In the genomic region with DNA sequence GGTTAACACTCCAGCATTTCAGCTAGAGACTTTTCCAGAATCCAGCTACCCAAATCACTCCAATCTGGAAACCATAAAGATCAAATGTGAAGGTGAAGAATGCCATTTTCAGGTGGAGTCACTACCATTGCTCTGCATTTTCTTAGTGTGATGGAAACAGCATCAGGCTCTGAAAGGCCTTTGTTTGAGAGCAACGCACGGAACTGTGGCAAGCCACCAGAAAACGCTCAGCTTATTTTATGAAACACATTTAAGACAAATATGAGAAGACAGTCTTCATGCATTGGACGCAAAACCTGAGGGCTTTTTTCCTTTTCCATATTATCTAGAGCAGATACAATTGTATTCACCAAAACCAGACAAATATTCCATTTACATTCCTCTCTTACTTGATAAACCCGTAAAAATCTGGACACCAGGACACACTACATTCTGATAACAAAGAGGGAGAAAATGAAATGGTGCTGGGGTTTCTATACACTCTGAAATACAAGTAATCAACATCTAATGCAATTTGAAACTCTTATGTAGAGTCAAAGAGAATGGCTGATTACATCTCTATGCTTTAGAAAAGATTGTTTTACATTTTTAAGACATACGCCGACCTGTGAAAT, we compare ENCODE assay signal across 2 cellular contexts.
TF ChIP-seq lines count a peak whose summit lies in the region.

No MANE protein-coding gene starts in this region.

TF ChIP-seq in SK-N-SH, 30 proteins besides CTCF, POLR2A, EP300 and RAD21 (continued from another document):
- TF ChIP-seq, protein P1, sequence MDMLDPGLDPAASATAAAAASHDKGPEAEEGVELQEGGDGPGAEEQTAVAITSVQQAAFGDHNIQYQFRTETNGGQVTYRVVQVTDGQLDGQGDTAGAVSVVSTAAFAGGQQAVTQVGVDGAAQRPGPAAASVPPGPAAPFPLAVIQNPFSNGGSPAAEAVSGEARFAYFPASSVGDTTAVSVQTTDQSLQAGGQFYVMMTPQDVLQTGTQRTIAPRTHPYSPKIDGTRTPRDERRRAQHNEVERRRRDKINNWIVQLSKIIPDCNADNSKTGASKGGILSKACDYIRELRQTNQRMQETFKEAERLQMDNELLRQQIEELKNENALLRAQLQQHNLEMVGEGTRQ (IDR thresholded peaks at IDR 0.05; ENCODE audit: borderline replicate concordance, low read depth, low read length), result no peak
- TF ChIP-seq RCOR1 (IDR thresholded peaks at IDR 0.05; ENCODE audit: low read length), result peak; percentile 61
TF ChIP-seq in SK-N-SH: peak in this region for 3.

TF ChIP-seq in SK-N-SH treated with all-trans-retinoic acid at 6 μM for 48 hours, 23 proteins besides CTCF, POLR2A, EP300 and RAD21 (continued from another document):
- TF ChIP-seq, protein P2, sequence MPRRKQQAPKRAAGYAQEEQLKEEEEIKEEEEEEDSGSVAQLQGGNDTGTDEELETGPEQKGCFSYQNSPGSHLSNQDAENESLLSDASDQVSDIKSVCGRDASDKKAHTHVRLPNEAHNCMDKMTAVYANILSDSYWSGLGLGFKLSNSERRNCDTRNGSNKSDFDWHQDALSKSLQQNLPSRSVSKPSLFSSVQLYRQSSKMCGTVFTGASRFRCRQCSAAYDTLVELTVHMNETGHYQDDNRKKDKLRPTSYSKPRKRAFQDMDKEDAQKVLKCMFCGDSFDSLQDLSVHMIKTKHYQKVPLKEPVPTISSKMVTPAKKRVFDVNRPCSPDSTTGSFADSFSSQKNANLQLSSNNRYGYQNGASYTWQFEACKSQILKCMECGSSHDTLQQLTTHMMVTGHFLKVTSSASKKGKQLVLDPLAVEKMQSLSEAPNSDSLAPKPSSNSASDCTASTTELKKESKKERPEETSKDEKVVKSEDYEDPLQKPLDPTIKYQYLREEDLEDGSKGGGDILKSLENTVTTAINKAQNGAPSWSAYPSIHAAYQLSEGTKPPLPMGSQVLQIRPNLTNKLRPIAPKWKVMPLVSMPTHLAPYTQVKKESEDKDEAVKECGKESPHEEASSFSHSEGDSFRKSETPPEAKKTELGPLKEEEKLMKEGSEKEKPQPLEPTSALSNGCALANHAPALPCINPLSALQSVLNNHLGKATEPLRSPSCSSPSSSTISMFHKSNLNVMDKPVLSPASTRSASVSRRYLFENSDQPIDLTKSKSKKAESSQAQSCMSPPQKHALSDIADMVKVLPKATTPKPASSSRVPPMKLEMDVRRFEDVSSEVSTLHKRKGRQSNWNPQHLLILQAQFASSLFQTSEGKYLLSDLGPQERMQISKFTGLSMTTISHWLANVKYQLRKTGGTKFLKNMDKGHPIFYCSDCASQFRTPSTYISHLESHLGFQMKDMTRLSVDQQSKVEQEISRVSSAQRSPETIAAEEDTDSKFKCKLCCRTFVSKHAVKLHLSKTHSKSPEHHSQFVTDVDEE (CRISPR knock-in tag; IDR thresholded peaks at IDR 0.05), result no peak
- no peak for TF ChIP-seq SNAI2 (CRISPR knock-in tag; IDR thresholded peaks at IDR 0.05)
- TF ChIP-seq BACH2 (CRISPR knock-in tag; IDR thresholded peaks at IDR 0.05; ENCODE audit: borderline replicate concordance), result no peak
- no peak for TF ChIP-seq ARNTL (CRISPR knock-in tag; IDR thresholded peaks at IDR 0.05; ENCODE audit: borderline replicate concordance, low read depth)
- no peak for TF ChIP-seq ZFP3 (CRISPR knock-in tag; IDR thresholded peaks at IDR 0.05)
- TF ChIP-seq ESRRG (CRISPR knock-in tag; IDR thresholded peaks at IDR 0.05), result no peak
- TF ChIP-seq TCF4 (CRISPR knock-in tag; IDR thresholded peaks at IDR 0.05; ENCODE audit: borderline replicate concordance), result no peak
- TF ChIP-seq, protein P3, sequence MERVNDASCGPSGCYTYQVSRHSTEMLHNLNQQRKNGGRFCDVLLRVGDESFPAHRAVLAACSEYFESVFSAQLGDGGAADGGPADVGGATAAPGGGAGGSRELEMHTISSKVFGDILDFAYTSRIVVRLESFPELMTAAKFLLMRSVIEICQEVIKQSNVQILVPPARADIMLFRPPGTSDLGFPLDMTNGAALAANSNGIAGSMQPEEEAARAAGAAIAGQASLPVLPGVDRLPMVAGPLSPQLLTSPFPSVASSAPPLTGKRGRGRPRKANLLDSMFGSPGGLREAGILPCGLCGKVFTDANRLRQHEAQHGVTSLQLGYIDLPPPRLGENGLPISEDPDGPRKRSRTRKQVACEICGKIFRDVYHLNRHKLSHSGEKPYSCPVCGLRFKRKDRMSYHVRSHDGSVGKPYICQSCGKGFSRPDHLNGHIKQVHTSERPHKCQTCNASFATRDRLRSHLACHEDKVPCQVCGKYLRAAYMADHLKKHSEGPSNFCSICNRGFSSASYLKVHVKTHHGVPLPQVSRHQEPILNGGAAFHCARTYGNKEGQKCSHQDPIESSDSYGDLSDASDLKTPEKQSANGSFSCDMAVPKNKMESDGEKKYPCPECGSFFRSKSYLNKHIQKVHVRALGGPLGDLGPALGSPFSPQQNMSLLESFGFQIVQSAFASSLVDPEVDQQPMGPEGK (CRISPR knock-in tag; IDR thresholded peaks at IDR 0.05; ENCODE audit: borderline replicate concordance), result no peak
- no peak for TF ChIP-seq PPARA (CRISPR knock-in tag; IDR thresholded peaks at IDR 0.05; ENCODE audit: borderline replicate concordance)
- TF ChIP-seq, protein P4, sequence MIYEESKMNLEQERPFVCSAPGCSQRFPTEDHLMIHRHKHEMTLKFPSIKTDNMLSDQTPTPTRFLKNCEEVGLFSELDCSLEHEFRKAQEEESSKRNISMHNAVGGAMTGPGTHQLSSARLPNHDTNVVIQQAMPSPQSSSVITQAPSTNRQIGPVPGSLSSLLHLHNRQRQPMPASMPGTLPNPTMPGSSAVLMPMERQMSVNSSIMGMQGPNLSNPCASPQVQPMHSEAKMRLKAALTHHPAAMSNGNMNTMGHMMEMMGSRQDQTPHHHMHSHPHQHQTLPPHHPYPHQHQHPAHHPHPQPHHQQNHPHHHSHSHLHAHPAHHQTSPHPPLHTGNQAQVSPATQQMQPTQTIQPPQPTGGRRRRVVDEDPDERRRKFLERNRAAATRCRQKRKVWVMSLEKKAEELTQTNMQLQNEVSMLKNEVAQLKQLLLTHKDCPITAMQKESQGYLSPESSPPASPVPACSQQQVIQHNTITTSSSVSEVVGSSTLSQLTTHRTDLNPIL (CRISPR knock-in tag; IDR thresholded peaks at IDR 0.05; ENCODE audit: low read depth), result no peak
- TF ChIP-seq, protein P5, sequence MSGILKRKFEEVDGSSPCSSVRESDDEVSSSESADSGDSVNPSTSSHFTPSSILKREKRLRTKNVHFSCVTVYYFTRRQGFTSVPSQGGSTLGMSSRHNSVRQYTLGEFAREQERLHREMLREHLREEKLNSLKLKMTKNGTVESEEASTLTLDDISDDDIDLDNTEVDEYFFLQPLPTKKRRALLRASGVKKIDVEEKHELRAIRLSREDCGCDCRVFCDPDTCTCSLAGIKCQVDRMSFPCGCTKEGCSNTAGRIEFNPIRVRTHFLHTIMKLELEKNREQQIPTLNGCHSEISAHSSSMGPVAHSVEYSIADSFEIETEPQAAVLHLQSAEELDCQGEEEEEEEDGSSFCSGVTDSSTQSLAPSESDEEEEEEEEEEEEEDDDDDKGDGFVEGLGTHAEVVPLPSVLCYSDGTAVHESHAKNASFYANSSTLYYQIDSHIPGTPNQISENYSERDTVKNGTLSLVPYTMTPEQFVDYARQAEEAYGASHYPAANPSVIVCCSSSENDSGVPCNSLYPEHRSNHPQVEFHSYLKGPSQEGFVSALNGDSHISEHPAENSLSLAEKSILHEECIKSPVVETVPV (CRISPR knock-in tag; IDR thresholded peaks at IDR 0.05), result no peak
- no peak for TF ChIP-seq ZNF8 (CRISPR knock-in tag; IDR thresholded peaks at IDR 0.05)
- no peak for TF ChIP-seq OSR1 (CRISPR knock-in tag; IDR thresholded peaks at IDR 0.05)
- no peak for TF ChIP-seq TOX (CRISPR knock-in tag; IDR thresholded peaks at IDR 0.05; ENCODE audit: borderline replicate concordance)
- TF ChIP-seq, protein P6, sequence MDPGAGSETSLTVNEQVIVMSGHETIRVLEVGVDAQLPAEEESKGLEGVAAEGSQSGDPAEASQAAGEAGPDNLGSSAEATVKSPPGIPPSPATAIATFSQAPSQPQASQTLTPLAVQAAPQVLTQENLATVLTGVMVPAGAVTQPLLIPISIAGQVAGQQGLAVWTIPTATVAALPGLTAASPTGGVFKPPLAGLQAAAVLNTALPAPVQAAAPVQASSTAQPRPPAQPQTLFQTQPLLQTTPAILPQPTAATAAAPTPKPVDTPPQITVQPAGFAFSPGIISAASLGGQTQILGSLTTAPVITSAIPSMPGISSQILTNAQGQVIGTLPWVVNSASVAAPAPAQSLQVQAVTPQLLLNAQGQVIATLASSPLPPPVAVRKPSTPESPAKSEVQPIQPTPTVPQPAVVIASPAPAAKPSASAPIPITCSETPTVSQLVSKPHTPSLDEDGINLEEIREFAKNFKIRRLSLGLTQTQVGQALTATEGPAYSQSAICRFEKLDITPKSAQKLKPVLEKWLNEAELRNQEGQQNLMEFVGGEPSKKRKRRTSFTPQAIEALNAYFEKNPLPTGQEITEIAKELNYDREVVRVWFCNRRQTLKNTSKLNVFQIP (CRISPR knock-in tag; IDR thresholded peaks at IDR 0.05; ENCODE audit: borderline replicate concordance, low read depth), result no peak
- TF ChIP-seq ZNF70 (CRISPR knock-in tag; IDR thresholded peaks at IDR 0.05), result no peak
- no peak for TF ChIP-seq ZC3H10 (CRISPR knock-in tag; IDR thresholded peaks at IDR 0.05)
